ENCODE assay signal across 8 cellular contexts in the genomic region with DNA sequence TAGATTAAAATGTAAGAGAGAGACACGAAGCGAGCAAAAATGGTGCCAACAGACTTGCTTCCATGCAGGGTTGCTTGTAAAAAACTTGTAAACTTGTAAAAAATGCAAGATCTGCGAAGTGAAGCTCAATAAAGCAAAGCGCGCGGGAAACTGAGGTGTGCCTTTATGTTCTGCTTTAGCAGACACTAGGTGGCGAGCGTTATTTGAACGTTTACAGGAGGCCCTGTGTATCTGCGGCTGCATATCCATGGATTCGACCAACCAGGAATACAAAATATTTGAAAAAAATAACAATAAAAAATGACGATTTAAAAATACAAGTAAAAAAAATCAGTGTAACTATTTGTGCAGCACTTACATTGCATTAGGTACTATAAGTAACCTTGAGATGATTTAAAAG. TPM values are rescaled to one million over a fixed set of nuclear protein-coding genes. Genes with fewer than 3 reads are reported as not detected.
A peak's percentile ranks its signal among the peaks of the same experiment; 100 is the strongest.
DNase-seq lines count a peak whose midpoint lies in the region; ATAC-seq and TF ChIP-seq lines count a peak whose summit lies in the region.

No MANE protein-coding gene starts in this region.

- intact Hi-C loops in PC-9 (cut with micrococcal nuclease; ENCODE audit: unreplicated experiment), result loop anchor here (2.0 to 5.0 kb wide), 3 partner anchors 75 to 327 kb away; no protein-coding TSS in a partner anchor

- H3K27me3 ChIP-seq in PC-9 (ENCODE audit: insufficient read depth, low read depth), result no peaks in the 10 kb centered on the region
- H3K27me3 ChIP-seq in neural cell (ENCODE audit: insufficient read depth, low read depth, low read length), result no peaks in the 10 kb centered on the region

- ATAC-seq in GM18870 (IDR thresholded peaks at IDR 0.05; ENCODE audit: unreplicated experiment), result no peak
- ATAC-seq in GM19467 (IDR thresholded peaks at IDR 0.05; ENCODE audit: unreplicated experiment), result no peak
- no peak for ATAC-seq in GM21390 (IDR thresholded peaks at IDR 0.05; ENCODE audit: unreplicated experiment)

- BruUV-seq in PC-9 (replicated peaks; lab: Mats Ljungman, UMichigan), result no TSS peak

- peaks cover 62% of the 10 kb centered on the region for H3K79me2 ChIP-seq in PC-9 (ENCODE audit: low read depth)
- peaks cover 45% of the 10 kb centered on the region for H3K79me2 ChIP-seq in neural cell (replicated peaks; ENCODE audit: insufficient read depth, low read length)

- no peak for TF ChIP-seq RAD21 in neural cell (conservative IDR thresholded peaks at IDR 0.05)

- TF ChIP-seq EP300 in neural cell (conservative IDR thresholded peaks at IDR 0.05; ENCODE audit: poor library complexity, severe bottlenecking), result no peak

- H3K4me1 ChIP-seq in PC-9 (replicated peaks; ENCODE audit: insufficient read depth), result peaks cover 11% of the 10 kb centered on the region

- H2AFZ ChIP-seq in PC-9 (no peak overlapping the region), neural cell (ENCODE audit: low read depth, low read length) (no peak overlapping the region)

- H3K4me3 ChIP-seq in PC-9 (peak overlapping the region; percentile 88), choroid plexus epithelial cell (ENCODE audit: low read depth, low read length) (no peak overlapping the region), neural cell (ENCODE audit: low read length) (peak overlapping the region; percentile 87)

- POLR2A ChIA-PET in PC-9 (lab: Charles Lee; ENCODE audit: unreplicated experiment), result interaction anchor here (0.8 kb wide), 1 partner anchor 82 kb away, joined by 4 read pairs; no protein-coding TSS in a partner anchor

- peak overlapping the region; percentile 96 for H3K4me2 ChIP-seq in PC-9
- H3K4me2 ChIP-seq in neural cell (ENCODE audit: low read length), result peak overlapping the region; percentile 87

- H3K36me3 ChIP-seq in PC-9 (ENCODE audit: low read depth) (peaks cover 14% of the 10 kb centered on the region; the same call in 1 of the 2 replicates), neural cell (ENCODE audit: insufficient read depth, low read length) (peaks cover 6% of the 10 kb centered on the region)

- CTCF ChIA-PET in PC-9 (lab: Charles Lee), result interaction anchor here (0.8 to 1.2 kb wide), 2 partner anchors 132 to 337 kb away, joined by 3 to 4 read pairs; no protein-coding TSS in a partner anchor

- H4K20me1 ChIP-seq in PC-9 (ENCODE audit: insufficient read depth), result peaks cover 25% of the 10 kb centered on the region
- H4K20me1 ChIP-seq in neural cell (ENCODE audit: insufficient read depth), result no peaks in the 10 kb centered on the region

- H3K27ac ChIP-seq in PC-9, result no peak overlapping the region
- H3K27ac ChIP-seq in neural cell (ENCODE audit: low read length), result no peak overlapping the region

- no peak; the same call in 1 of the 2 replicates for TF ChIP-seq CTCF in PC-9 (conservative IDR thresholded peaks at IDR 0.05)
- peak; percentile 72 for TF ChIP-seq CTCF in choroid plexus epithelial cell (conservative IDR thresholded peaks at IDR 0.05; ENCODE audit: low read depth, low read length)
- TF ChIP-seq CTCF in neural cell (IDR thresholded peaks at IDR 0.05; ENCODE audit: poor library complexity, severe bottlenecking), result peak; percentile 37

- H3K9me2 ChIP-seq in PC-9 (ENCODE audit: insufficient read depth), result no peaks in the 10 kb centered on the region
- no peaks in the 10 kb centered on the region for H3K9me2 ChIP-seq in neural cell (ENCODE audit: insufficient read depth, low read length)

- H3K9me3 ChIP-seq in PC-9 (ENCODE audit: insufficient read depth, low read depth) (no peaks in the 10 kb centered on the region), neural cell (ENCODE audit: low read length) (no peaks in the 10 kb centered on the region)

- DNase-seq in activated CD4-positive, alpha-beta T cell treated with anti-CD3 and anti-CD28 coated beads for 48 hours, result peak; percentile 37
- DNase-seq in activated CD4-positive, alpha-beta T cell treated with anti-CD3 and anti-CD28 coated beads, Interleukin-2, amount 50 U/mL, for 1 hour, result no peak
- no peak for DNase-seq in PC-9
- peak; percentile 73 for DNase-seq in choroid plexus epithelial cell (ENCODE audit: low read depth)

- H3F3A ChIP-seq in PC-9 (ENCODE audit: insufficient read depth, low read depth), result peaks cover 13% of the 10 kb centered on the region; the same call in 1 of the 2 replicates
- H3F3A ChIP-seq in neural cell (ENCODE audit: insufficient read depth, low read length, poor library complexity, severe bottlenecking), result no peaks in the 10 kb centered on the region

- H3K9ac ChIP-seq in neural cell (ENCODE audit: low read length), result no peak overlapping the region

TF ChIP-seq in neural cell, 6 proteins besides CTCF, POLR2A, EP300 and RAD21:
- TF ChIP-seq TAF1 (IDR thresholded peaks at IDR 0.05; ENCODE audit: low read depth), result no peak
- TF ChIP-seq, protein P1, sequence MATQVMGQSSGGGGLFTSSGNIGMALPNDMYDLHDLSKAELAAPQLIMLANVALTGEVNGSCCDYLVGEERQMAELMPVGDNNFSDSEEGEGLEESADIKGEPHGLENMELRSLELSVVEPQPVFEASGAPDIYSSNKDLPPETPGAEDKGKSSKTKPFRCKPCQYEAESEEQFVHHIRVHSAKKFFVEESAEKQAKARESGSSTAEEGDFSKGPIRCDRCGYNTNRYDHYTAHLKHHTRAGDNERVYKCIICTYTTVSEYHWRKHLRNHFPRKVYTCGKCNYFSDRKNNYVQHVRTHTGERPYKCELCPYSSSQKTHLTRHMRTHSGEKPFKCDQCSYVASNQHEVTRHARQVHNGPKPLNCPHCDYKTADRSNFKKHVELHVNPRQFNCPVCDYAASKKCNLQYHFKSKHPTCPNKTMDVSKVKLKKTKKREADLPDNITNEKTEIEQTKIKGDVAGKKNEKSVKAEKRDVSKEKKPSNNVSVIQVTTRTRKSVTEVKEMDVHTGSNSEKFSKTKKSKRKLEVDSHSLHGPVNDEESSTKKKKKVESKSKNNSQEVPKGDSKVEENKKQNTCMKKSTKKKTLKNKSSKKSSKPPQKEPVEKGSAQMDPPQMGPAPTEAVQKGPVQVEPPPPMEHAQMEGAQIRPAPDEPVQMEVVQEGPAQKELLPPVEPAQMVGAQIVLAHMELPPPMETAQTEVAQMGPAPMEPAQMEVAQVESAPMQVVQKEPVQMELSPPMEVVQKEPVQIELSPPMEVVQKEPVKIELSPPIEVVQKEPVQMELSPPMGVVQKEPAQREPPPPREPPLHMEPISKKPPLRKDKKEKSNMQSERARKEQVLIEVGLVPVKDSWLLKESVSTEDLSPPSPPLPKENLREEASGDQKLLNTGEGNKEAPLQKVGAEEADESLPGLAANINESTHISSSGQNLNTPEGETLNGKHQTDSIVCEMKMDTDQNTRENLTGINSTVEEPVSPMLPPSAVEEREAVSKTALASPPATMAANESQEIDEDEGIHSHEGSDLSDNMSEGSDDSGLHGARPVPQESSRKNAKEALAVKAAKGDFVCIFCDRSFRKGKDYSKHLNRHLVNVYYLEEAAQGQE (IDR thresholded peaks at IDR 0.05; ENCODE audit: borderline replicate concordance), result no peak
- TF ChIP-seq SMC3 (conservative IDR thresholded peaks at IDR 0.05; ENCODE audit: poor library complexity), result no peak
- TF ChIP-seq EZH2 (IDR thresholded peaks at IDR 0.05; ENCODE audit: borderline replicate concordance, insufficient read depth, low read length, poor library complexity, severe bottlenecking), result no peak
- TF ChIP-seq POLR2AphosphoS5 (IDR thresholded peaks at IDR 0.05), result no peak
- no peak for TF ChIP-seq MXI1 (conservative IDR thresholded peaks at IDR 0.05; ENCODE audit: poor library complexity, severe bottlenecking)

RNA-seq across cellular contexts. Expression of a gene that starts 1.5 kb away (rescaled TPM):
- 51.9 and 52.7 TPM in 2 replicates for total RNA-seq in PC-9 (2021)
- polyA plus RNA-seq in neural cell, result 116 and 127 TPM in 2 replicates
- polyA minus RNA-seq in neural cell, result 87.6 and 96.4 TPM in 2 replicates

RNA-seq across cellular contexts. Expression of a gene that starts 17.8 kb away (rescaled TPM):
- total RNA-seq in PC-9 (2021), result 79.6 and 81.5 TPM in 2 replicates
- polyA plus RNA-seq in neural cell, result 113 TPM in 2 replicates
- 63.1 and 69.1 TPM in 2 replicates for polyA minus RNA-seq in neural cell

Comparison
In these comparisons a context has a peak if more than half of its experiments do, and no peak if none do; other contexts are left out.
1. DNase-seq: peak in activated CD4-positive, alpha-beta T cell treated with anti-CD3 and anti-CD28 coated beads for 48 hours (single experiment) and choroid plexus epithelial cell (single experiment); none in activated CD4-positive, alpha-beta T cell treated with anti-CD3 and anti-CD28 coated beads, Interleukin-2, amount 50 U/mL, for 1 hour (single experiment) and PC-9 (0 of 2).